ENCODE assay signal across 14 cellular contexts in genomic region chr2:157304811-157305712, GRCh38. TPM values are rescaled to one million over a fixed set of nuclear protein-coding genes. Genes with fewer than 3 reads are reported as not detected.
A peak's percentile ranks its signal among the peaks of the same experiment; 100 is the strongest.
DNase-seq lines count a peak whose midpoint lies in the region; ATAC-seq, FAIRE-seq and TF ChIP-seq lines count a peak whose summit lies in the region.
"Had no signal": no experiment of that assay in that cellular context is flagged by ENCODE, and none has a peak within 500 bp of the region (broad histone marks: within the 10 kb centered on the region; RNA-seq: fewer than 3 reads in every experiment).

No MANE protein-coding gene starts in this region.

- SMC1A ChIA-PET in GM12878 (lab: Charles Lee; ENCODE audit: uncharacterized antibody, unreplicated experiment), result interaction anchor here (0.6 to 8.7 kb wide), 40 partner anchors 11 to 1441 kb away, joined by 3 to 155 read pairs (median 4); partner anchors contain the start of genes CYTIP, ERMN and GALNT5

- WGBS in GM12878 (ENCODE audit: insufficient coverage, insufficient replicate concordance, low lambda C conversion rate, missing lambda C conversion rate), result 25% methylated on average over 3 of the region's 3 CpGs

- no peak for FAIRE-seq in GM12878 (lab: Jason Lieb, UNC)
- FAIRE-seq: GM12892, keratinocyte had no signal

- DNase-seq in BJ (ENCODE audit: low read depth) (peak; percentile 35), HT1080 (ENCODE audit: low read depth) (peak; percentile 18), GM12878 (ENCODE audit: low read depth, low spot score) (no peak), medulla oblongata (ENCODE audit: extremely low spot score) (peak; percentile 53), middle frontal gyrus (ENCODE audit: extremely low spot score, low spot score) (no peak), DMS153 treated with DMSO at 0.1 percent for 48 hours (lab: John Stamatoyannopoulos, UW; ENCODE audit: unreplicated experiment) (no peak)
- DNase-seq: erythroblast, Kasumi-1, NCI-H345, SIG-M5 had no signal

- H3K27ac ChIP-seq in GM12878 (ENCODE audit: control insufficient read depth, insufficient read depth), result no peak overlapping the region

- RAD21 ChIA-PET in GM12878 (lab: Charles Lee; ENCODE audit: unreplicated experiment), result interaction anchor here (0.6 to 7.8 kb wide), 19 partner anchors 9 to 719 kb away, joined by 3 to 126 read pairs (median 4); partner anchors contain the start of gene ERMN

- TF ChIP-seq POLR2A in GM12878 (IDR thresholded peaks at IDR 0.05; ENCODE audit: low read depth, low read length), result no peak

- H3K36me3 ChIP-seq in BJ (ENCODE audit: control insufficient read depth, insufficient read depth, low read length) (0 out of 2 replicates have a peak, but pooled peaks cover 1% of the 10 kb centered on the region), GM12878 (ENCODE audit: control insufficient read depth in 2 of 2, insufficient read depth in 2 of 2, low read length in 1 of 2) (no peaks in the 10 kb centered on the region)

- TF ChIP-seq CTCF in BJ (IDR thresholded peaks at IDR 0.05; ENCODE audit: insufficient read depth, low read depth, low read length) (no peak), GM12878 (IDR thresholded peaks at IDR 0.05 in 2 of 3, conservative IDR thresholded peaks at IDR 0.05 in 1 of 3; ENCODE audit: control insufficient read depth in 2 of 3, extremely low read depth in 1 of 3, insufficient read depth in 1 of 3, low read depth in 3 of 3, low read length in 3 of 3) (no peak)

- TF ChIP-seq RAD21 in GM12878 (IDR thresholded peaks at IDR 0.05; ENCODE audit: insufficient read depth, low read depth, low read length), result no peak

- ATAC-seq in GM12878, result peak; percentile 22; the same call in 1 of the 3 replicates
- no peak for ATAC-seq in HG03175 (IDR thresholded peaks at IDR 0.05; ENCODE audit: unreplicated experiment)
- ATAC-seq in GM21528 (IDR thresholded peaks at IDR 0.05; ENCODE audit: low FRiP score, unreplicated experiment), result no peak

- no peak overlapping the region for H3K4me3 ChIP-seq in BJ (ENCODE audit: low read depth, low read length)
- H3K4me3 ChIP-seq in GM12878, result no peak overlapping the region

- POLR2A ChIA-PET in BJ (lab: Charles Lee) (interaction anchor here (0.7 kb wide), 1 partner anchor 85 kb away, joined by 3 read pairs; no protein-coding TSS in a partner anchor), GM12878 (lab: Charles Lee) (no interaction called here)

- no peaks in the 10 kb centered on the region for H3K9me3 ChIP-seq in GM12878 (replicated peaks; ENCODE audit: control insufficient read depth, insufficient read depth, low read length)

- no peaks in the 10 kb centered on the region for H4K20me1 ChIP-seq in GM12878 (ENCODE audit: control insufficient read depth, insufficient read depth)

- no peak overlapping the region for H3K4me2 ChIP-seq in GM12878 (ENCODE audit: control insufficient read depth, insufficient read depth)

- BruUV-seq in GM12878 (replicated peaks; lab: Mats Ljungman, UMichigan), result no TSS peak

- no peaks in the 10 kb centered on the region for H3K79me2 ChIP-seq in GM12878 (ENCODE audit: control insufficient read depth, insufficient read depth, low read length)

- intact Hi-C loops in GM12878 (cut with micrococcal nuclease; ENCODE audit: unreplicated experiment), result loop anchor here (5.0 to 10.0 kb wide), 2 partner anchors 570 to 1447 kb away; partner anchors contain the start of gene ACVR1

- CTCF ChIA-PET in BJ (lab: Yijun Ruan, JAX) (interaction anchor here (1.1 to 12.7 kb wide), 4 partner anchors 15 to 23 kb away, joined by 3 to 308 read pairs (median 4); partner anchors contain the start of gene ERMN), GM12878 (lab: Yijun Ruan, JAX) (interaction anchor here (0.8 to 12.1 kb wide), 27 partner anchors 11 to 1449 kb away, joined by 3 to 226 read pairs (median 6); partner anchors contain the start of gene ERMN)

- no peak for TF ChIP-seq EP300 in GM12878 (IDR thresholded peaks at IDR 0.05; ENCODE audit: borderline replicate concordance in 1 of 2, control insufficient read depth in 1 of 2, low read depth in 2 of 2, low read length in 2 of 2)

- no peak overlapping the region for H2AFZ ChIP-seq in GM12878 (ENCODE audit: control insufficient read depth, low read depth, low read length)

- H3K9ac ChIP-seq in GM12878 (ENCODE audit: control insufficient read depth, insufficient read depth, low read length), result no peak overlapping the region

- in situ Hi-C loops in GM12878 (cut with MboI), result loop anchor here (5.0 to 10.0 kb wide), 2 partner anchors 450 to 702 kb away; no protein-coding TSS in a partner anchor

- H3K27me3 ChIP-seq in BJ (ENCODE audit: control insufficient read depth, insufficient read depth, low read length), result no peaks in the 10 kb centered on the region
- no peaks in the 10 kb centered on the region for H3K27me3 ChIP-seq in GM12878 (replicated peaks in 1 of 2; ENCODE audit: control insufficient read depth in 2 of 2, insufficient read depth in 2 of 2, low read length in 1 of 2)

- no peaks in the 10 kb centered on the region for H3K4me1 ChIP-seq in GM12878 (ENCODE audit: control insufficient read depth, insufficient read depth, low read length)

TF ChIP-seq in GM12878, 131 proteins besides CTCF, POLR2A, EP300 and RAD21:
- TF ChIP-seq YY1 (IDR thresholded peaks at IDR 0.05; ENCODE audit: low read depth, low read length) (no peak), FOXM1 (IDR thresholded peaks at IDR 0.05; ENCODE audit: low read depth, low read length) (no peak), SMC3 (IDR thresholded peaks at IDR 0.05; ENCODE audit: borderline replicate concordance, low read length) (no peak), SP1 (IDR thresholded peaks at IDR 0.05; ENCODE audit: low read depth, low read length) (no peak)

RNA-seq across cellular contexts. Expression of gene ERMN, which starts 20.6 kb away (rescaled TPM):
- 0.06 TPM in 1 of 2 replicates, not detected in the other for polyA plus RNA-seq in BJ (2011; rRNA removed)
- polyA minus RNA-seq in BJ (2011; rRNA and poly(A)+ RNA removed), result not detected in 2 replicates
- total RNA-seq in HT1080 (2014; rRNA removed; shearing (Covaris generic)), result 0.03 and 0.06 TPM in 2 replicates
- polyA plus RNA-seq in HT1080 (2015; cell fraction: cytosol; rRNA removed), result 0.14 and 0.16 TPM in 2 replicates
- 0.28 and 1.2 TPM in 2 replicates for polyA plus RNA-seq in HT1080 (2015; cell fraction: nucleus; rRNA removed)
- 17.5 and 19.5 TPM in 2 replicates for total RNA-seq in GM12878 (2013; cell fraction: nucleolus; rRNA removed)
- 1.5 and 1.7 TPM in 2 replicates for total RNA-seq in GM12878 (2014; rRNA removed)
- total RNA-seq in GM12878 (2014; rRNA removed; fragmentation: Illumina TruSeq; extraction: Trizol), result 2.3 and 3.0 TPM in 2 replicates
- total RNA-seq in GM12878 (2021), result 1.2 and 1.5 TPM in 2 replicates
- polyA plus RNA-seq in GM12878 (2011; ENCODE audit: low read depth), result 3.4 TPM
- 5.3 and 8.9 TPM in 2 replicates for polyA plus RNA-seq in GM12878 (2011; rRNA removed)
- 0.19 and 0.38 TPM in 2 replicates for polyA plus RNA-seq in GM12878 (2011; cell fraction: cytosol; rRNA removed)
- polyA plus RNA-seq in GM12878 (2011; cell fraction: nucleus; rRNA removed), result 20.3 and 21.5 TPM in 2 replicates
- 2.7 and 4.9 TPM in 2 replicates for polyA plus RNA-seq in GM12878 (2012)
- 4.7 and 5.0 TPM in 2 replicates for polyA plus RNA-seq in GM12878 (2014; fragmentation: Illumina TruSeq; extraction: Trizol)
- polyA plus RNA-seq in GM12878 (2014; fragmentation: Nextera tagmentation; extraction: Ambion mirVana), result 1 to 10 TPM in 1 of 2 experiments, under 1 TPM in 1; 0.29 to 1.0 TPM
- 4.2 and 4.5 TPM in 2 replicates for polyA plus RNA-seq in GM12878 (2014; rRNA removed)
- polyA plus RNA-seq in GM12878 (2016; fragmentation: Nextera tagmentation; extraction: Ambion mirVana), result under 1 TPM; 0.26 to 0.40 TPM
- 3.1 and 4.0 TPM in 2 replicates for polyA minus RNA-seq in GM12878 (2011; rRNA and poly(A)+ RNA removed)
- polyA minus RNA-seq in GM12878 (2011; cell fraction: cytosol; rRNA and poly(A)+ RNA removed), result not detected in 2 replicates
- polyA minus RNA-seq in GM12878 (2011; cell fraction: nucleus; rRNA and poly(A)+ RNA removed), result 3.0 and 5.5 TPM in 2 replicates
- polyA plus RNA-seq: keratinocyte had no signal

RNA-seq across cellular contexts. Expression of gene GALNT5, which starts 47.6 kb away (rescaled TPM):
- 22.6 and 37.8 TPM in 2 replicates for polyA plus RNA-seq in BJ (2011; rRNA removed)
- polyA minus RNA-seq in BJ (2011; rRNA and poly(A)+ RNA removed), result 19.9 and 22.8 TPM in 2 replicates
- not detected in 2 replicates for total RNA-seq in HT1080 (2014; rRNA removed; shearing (Covaris generic))
- polyA plus RNA-seq in HT1080 (2015; cell fraction: cytosol; rRNA removed), result 0.01 and 0.09 TPM in 2 replicates
- polyA plus RNA-seq in HT1080 (2015; cell fraction: nucleus; rRNA removed), result 0.12 and 0.17 TPM in 2 replicates
- not detected in 2 replicates for total RNA-seq in GM12878 (2013; cell fraction: nucleolus; rRNA removed)
- total RNA-seq in GM12878 (2014; rRNA removed), result under 0.01 TPM in 1 of 2 replicates, not detected in the other
- total RNA-seq in GM12878 (2014; rRNA removed; fragmentation: Illumina TruSeq; extraction: Trizol), result not detected in 2 replicates
- 0.05 and 0.08 TPM in 2 replicates for total RNA-seq in GM12878 (2021)
- polyA plus RNA-seq in GM12878 (2011; ENCODE audit: low read depth), result 0.07 TPM
- polyA plus RNA-seq in GM12878 (2011; rRNA removed), result 0.01 and 0.03 TPM in 2 replicates
- not detected in 2 replicates for polyA plus RNA-seq in GM12878 (2011; cell fraction: cytosol; rRNA removed)
- not detected in 2 replicates for polyA plus RNA-seq in GM12878 (2011; cell fraction: nucleus; rRNA removed)
- 0.15 TPM in 1 of 2 replicates, not detected in the other for polyA plus RNA-seq in GM12878 (2012)
- polyA plus RNA-seq in GM12878 (2014; fragmentation: Illumina TruSeq; extraction: Trizol), result not detected in 2 replicates
- not detected for polyA plus RNA-seq in GM12878 (2014; fragmentation: Nextera tagmentation; extraction: Ambion mirVana)
- 0.03 TPM in 1 of 2 replicates, not detected in the other for polyA plus RNA-seq in GM12878 (2014; rRNA removed)
- under 1 TPM; 0.03 to 0.25 TPM for polyA plus RNA-seq in GM12878 (2016; fragmentation: Nextera tagmentation; extraction: Ambion mirVana)
- 0.05 TPM in 1 of 2 replicates, not detected in the other for polyA minus RNA-seq in GM12878 (2011; rRNA and poly(A)+ RNA removed)
- not detected in 2 replicates for polyA minus RNA-seq in GM12878 (2011; cell fraction: cytosol; rRNA and poly(A)+ RNA removed)
- polyA minus RNA-seq in GM12878 (2011; cell fraction: nucleus; rRNA and poly(A)+ RNA removed), result not detected in 2 replicates

Comparison
In these comparisons a context has a peak if more than half of its experiments do, and no peak if none do; other contexts are left out.
1. DNase-seq: peak in BJ (single experiment), HT1080 (single experiment) and medulla oblongata (single experiment); none in GM12878 (single experiment), middle frontal gyrus (single experiment) and DMS153 treated with DMSO at 0.1 percent for 48 hours (single experiment).